21 cellular contexts compared by ENCODE assay signal in the genomic region with DNA sequence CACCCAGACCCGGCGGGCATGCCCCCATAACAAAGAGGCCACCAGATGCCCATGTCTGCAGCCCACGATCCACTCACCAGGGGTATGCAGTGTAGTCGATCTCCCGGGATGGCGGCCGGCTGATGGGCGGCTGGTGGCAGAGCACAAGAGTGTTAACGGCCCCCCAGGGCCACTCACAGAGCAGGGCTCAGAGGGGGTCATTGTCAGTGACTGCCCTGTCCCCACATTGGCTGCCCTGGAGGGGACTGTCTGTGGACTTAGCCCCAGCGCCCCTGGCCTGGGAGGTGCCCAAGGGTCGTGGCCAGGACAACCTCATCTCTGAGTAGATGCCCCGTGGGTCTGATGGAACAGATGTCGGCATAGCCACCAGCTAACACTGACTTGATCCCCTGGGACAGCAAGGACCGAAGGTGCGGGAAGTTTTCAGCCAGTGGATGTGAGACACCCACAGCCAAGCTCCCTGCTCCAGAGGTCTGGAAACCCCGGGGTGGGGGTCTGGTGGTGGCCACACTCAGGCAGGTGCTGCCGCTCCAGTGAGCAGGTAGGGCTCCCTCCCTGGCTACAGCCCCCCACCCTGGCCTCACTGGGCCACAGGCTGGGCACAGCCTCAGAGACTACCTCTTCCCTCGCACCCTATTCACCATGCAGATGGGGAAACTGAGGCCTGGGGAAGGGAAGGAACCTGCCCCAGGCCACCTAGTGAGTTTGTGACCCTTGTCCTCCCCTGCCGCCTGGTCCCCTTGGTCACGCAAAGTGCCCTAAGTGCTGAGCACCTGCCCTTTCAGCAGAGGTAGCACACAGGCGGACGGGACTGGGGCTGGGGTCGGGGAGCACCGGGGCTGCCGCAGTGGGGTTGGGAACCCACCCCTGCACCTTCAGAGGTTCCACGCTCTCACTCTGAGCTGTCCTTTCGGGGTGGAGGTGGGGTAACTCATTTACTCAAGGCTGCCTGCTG. TPM values are rescaled to one million over a fixed set of nuclear protein-coding genes. Genes with fewer than 3 reads are reported as not detected.
A peak's percentile ranks its signal among the peaks of the same experiment; 100 is the strongest.
DNase-seq lines count a peak whose midpoint lies in the region; ATAC-seq and TF ChIP-seq lines count a peak whose summit lies in the region.
"Had no signal": no experiment of that assay in that cellular context is flagged by ENCODE, and none has a peak within 500 bp of the region (broad histone marks: within the 10 kb centered on the region; RNA-seq: fewer than 3 reads in every experiment).

No MANE protein-coding gene starts in this region.

- H3K9me3 ChIP-seq in heart right ventricle = peaks cover 0 to 14% (median 0%) of the 10 kb centered on the region in 11 donors
- no peaks in the 10 kb centered on the region for H3K9me3 ChIP-seq in right lobe of liver
- no peaks in the 10 kb centered on the region for H3K9me3 ChIP-seq in psoas muscle

- H3K4me1 ChIP-seq in heart right ventricle = peaks cover 0 to 18% (median 3%) of the 10 kb centered on the region in 9 donors
- H3K4me1 ChIP-seq in right lobe of liver = no peaks in the 10 kb centered on the region
- H3K4me1 ChIP-seq in psoas muscle = no peaks in the 10 kb centered on the region
- H3K4me1 ChIP-seq: BE2C had no signal

- no peak overlapping the region for H3K27ac ChIP-seq in heart right ventricle
- no peak overlapping the region for H3K27ac ChIP-seq in right lobe of liver
- H3K27ac ChIP-seq in psoas muscle = no peak overlapping the region
- H3K27ac ChIP-seq: 22Rv1 had no signal

- H3K36me3 Mint-ChIP-seq in T-helper 2 cell treated with Interferon-gamma antibody and Interleukin-4, amounts not matched to agents 5 μg/mL and 100 μg/mL, for 36 hours (ENCODE audit: low read depth) = no peaks in the 10 kb centered on the region
- H3K36me3 Mint-ChIP-seq: CD8-positive, alpha-beta T cell had no signal

- H3K4me1 Mint-ChIP-seq in T-helper 2 cell treated with Interferon-gamma antibody and Interleukin-4, amounts not matched to agents 5 μg/mL and 100 μg/mL, for 36 hours (ENCODE audit: low read depth) = no peaks in the 10 kb centered on the region

- no peak for ATAC-seq in Right ventricle myocardium inferior
- no peak for ATAC-seq in heart right ventricle
- no peak for ATAC-seq in left cardiac atrium
- peak in 1 of 4 donors; percentile 2 for ATAC-seq in right lobe of liver
- no peak for ATAC-seq in psoas muscle
- ATAC-seq: CD8-positive, alpha-beta T cell; K562 had no signal

- peaks cover 0 to 65% (median 13%) of the 10 kb centered on the region in 9 donors for H3K36me3 ChIP-seq in heart right ventricle
- H3K36me3 ChIP-seq in right lobe of liver = peaks cover 0 to 38% (median 19%) of the 10 kb centered on the region in 4 donors
- no peaks in the 10 kb centered on the region for H3K36me3 ChIP-seq in psoas muscle (ENCODE audit: insufficient read depth in 1 of 2, low read depth in 1 of 2)

- 97% methylated on average over 27 of the region's 27 CpGs for WGBS in heart right ventricle, 2 donors
- 91% methylated on average over 7 of the region's 27 CpGs for WGBS in right lobe of liver (ENCODE audit: insufficient coverage, low coverage, low lambda C conversion rate, missing lambda C conversion rate)
- 92 to 96% (median 95%) methylated on average over 26 to 27 of the region's 27 CpGs for WGBS in psoas muscle, 3 donors

- H3K4me3 ChIP-seq in heart right ventricle (no peak overlapping the region), right lobe of liver (no peak overlapping the region), psoas muscle (no peak overlapping the region)
- H3K4me3 ChIP-seq: K562 had no signal

- intact Hi-C loops in Right ventricle myocardium inferior (cut with DNase I) (no loop called here), heart right ventricle (cut with DNase I) (no loop called here), left cardiac atrium (cut with DNase I) (no loop called here), right lobe of liver (cut with DNase I) (no loop called here), psoas muscle (cut with DNase I) (no loop called here)

- DNase-seq in Right ventricle myocardium inferior (ENCODE audit: missing footprints) (peak; percentile 67), heart right ventricle (no peak), left cardiac atrium (peak; percentile 15), right lobe of liver (peak in 2 of 3 donors; percentile 18 to 51), psoas muscle (peak; percentile 9 to 48), NCI-H146 (lab: John Stamatoyannopoulos, UW) (no peak), AML-193 (lab: John Stamatoyannopoulos, UW) (no peak)
- no peak for DNase-seq in T-helper 2 cell treated with Interferon-gamma antibody and Interleukin-4, amounts not matched to agents 5 μg/mL and 100 μg/mL, for 36 hours (ENCODE audit: low spot score)
- DNase-seq: BE2C; Calu3; CD8-positive, alpha-beta T cell; GF-D8; GOT3; NCI-H1105 treated with DMSO at 0.1 percent for 48 hours; NCI-H1694 treated with DMSO at 0.1 percent for 48 hours; NCI-H2107; NCI-H510A; NCI-H82; OCI-M1 had no signal

- H3K9me3 Mint-ChIP-seq in T-helper 2 cell treated with Interferon-gamma antibody and Interleukin-4, amounts not matched to agents 5 μg/mL and 100 μg/mL, for 36 hours = no peaks in the 10 kb centered on the region
- H3K9me3 Mint-ChIP-seq: CD8-positive, alpha-beta T cell had no signal

- no peak overlapping the region for H3K27ac Mint-ChIP-seq in T-helper 2 cell treated with Interferon-gamma antibody and Interleukin-4, amounts not matched to agents 5 μg/mL and 100 μg/mL, for 36 hours
- H3K27ac Mint-ChIP-seq: CD8-positive, alpha-beta T cell had no signal

- H3K27me3 ChIP-seq in heart right ventricle = no peaks in the 10 kb centered on the region
- H3K27me3 ChIP-seq in right lobe of liver = no peaks in the 10 kb centered on the region
- H3K27me3 ChIP-seq in psoas muscle (ENCODE audit: insufficient read depth in 3 of 3, low read length in 2 of 3) = no peaks in the 10 kb centered on the region
- H3K27me3 ChIP-seq: BE2C had no signal

- no peak overlapping the region for H3K4me3 Mint-ChIP-seq in T-helper 2 cell treated with Interferon-gamma antibody and Interleukin-4, amounts not matched to agents 5 μg/mL and 100 μg/mL, for 36 hours
- H3K4me3 Mint-ChIP-seq: CD8-positive, alpha-beta T cell had no signal

- TF ChIP-seq CTCF in heart right ventricle (IDR thresholded peaks at IDR 0.05) = no peak
- TF ChIP-seq CTCF in right lobe of liver (IDR thresholded peaks at IDR 0.05) = no peak
- no peak for TF ChIP-seq CTCF in psoas muscle (IDR thresholded peaks at IDR 0.05)

- no peaks in the 10 kb centered on the region for H3K27me3 Mint-ChIP-seq in T-helper 2 cell treated with Interferon-gamma antibody and Interleukin-4, amounts not matched to agents 5 μg/mL and 100 μg/mL, for 36 hours (ENCODE audit: low read depth)

- TF ChIP-seq POLR2A in right lobe of liver (IDR thresholded peaks at IDR 0.05) = no peak

RNA-seq across cellular contexts. Expression of gene SARDH, which starts 38.1 kb away (rescaled TPM):
- total RNA-seq in Right ventricle myocardium inferior (0.41 TPM), heart right ventricle (1 to 10 TPM in 2 of 10 donors, under 1 TPM in 8; 0.28 to 1.8 (median 0.68) TPM), left cardiac atrium (1 to 10 TPM in 1 of 2 donors, under 1 TPM in 1; 0.88 to 1.4 TPM), right lobe of liver (100 to 1,000 TPM in 3 of 6 experiments, 10 to 100 TPM in 3; 67.3 to 183 (median 101) TPM), psoas muscle (1 to 10 TPM in 3 of 4 donors, under 1 TPM in 1; 0.59 to 2.5 (median 1.5) TPM)
- polyA plus RNA-seq in heart right ventricle (under 1 TPM; 0.38 to 0.44 TPM), psoas muscle (under 1 TPM; 0.16 to 0.62 (median 0.26) TPM)
- total RNA-seq: Calu3, K562 had no signal

Comparison
In these comparisons a context has a peak if more than half of its experiments do, and no peak if none do; other contexts are left out.
1. DNase-seq: peak in Right ventricle myocardium inferior (single experiment), left cardiac atrium (single experiment), right lobe of liver (2 of 3) and psoas muscle (2 of 2); none in heart right ventricle (0 of 2), NCI-H146 (single experiment), AML-193 (0 of 2) and T-helper 2 cell treated with Interferon-gamma antibody and Interleukin-4, amounts not matched to agents 5 μg/mL and 100 μg/mL, for 36 hours (single experiment).
2. RNA of gene SARDH, which starts 38.1 kb away (total RNA-seq): 67.3 to 183 TPM in right lobe of liver; 0.59 to 2.5 TPM in psoas muscle, 0.88 to 1.4 TPM in left cardiac atrium, 0.28 to 1.8 TPM in heart right ventricle and 0.41 TPM in Right ventricle myocardium inferior (single experiment); every median in the first group is over 10 times any median in the second.